In the genomic region with DNA sequence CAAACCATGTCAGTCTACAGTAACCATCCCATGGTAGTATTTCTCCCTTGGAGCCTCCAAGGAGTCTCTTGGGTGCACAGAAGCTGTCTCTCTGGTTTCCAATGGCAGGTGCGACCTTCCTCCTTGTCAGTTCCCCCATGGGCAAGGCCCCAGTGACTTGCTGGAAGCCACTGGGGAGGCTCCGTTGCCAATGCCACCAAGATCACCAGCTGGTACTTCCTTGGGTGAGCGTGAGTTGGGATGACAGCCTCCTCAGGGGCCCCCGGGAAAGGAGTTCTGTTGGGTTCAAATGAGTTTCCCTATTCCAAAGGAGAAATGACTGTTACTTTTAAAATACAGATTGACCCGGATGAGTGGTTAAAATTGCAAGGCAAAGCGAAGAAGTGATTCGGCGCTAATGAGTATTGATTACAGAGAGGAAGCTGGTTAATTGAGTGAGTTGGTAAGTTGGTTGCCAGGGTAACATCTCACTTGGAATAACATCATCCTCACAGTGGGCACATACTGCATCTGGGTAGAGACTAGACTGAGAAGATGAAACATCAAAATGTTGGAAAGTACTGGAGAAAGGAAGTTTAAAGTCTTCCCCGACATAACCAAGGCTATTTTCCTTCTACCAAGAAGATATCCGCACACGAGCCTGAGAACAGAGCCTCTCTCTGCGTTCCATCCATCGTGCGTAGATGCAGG, we compare ENCODE assay signal across 1 cellular context.
TF ChIP-seq lines count a peak whose summit lies in the region.

No MANE protein-coding gene starts in this region.

TF ChIP-seq in K562, 482 proteins besides CTCF, POLR2A, EP300 and RAD21:
- no peak for TF ChIP-seq ZBTB1 (CRISPR knock-in tag; IDR thresholded peaks at IDR 0.05; ENCODE audit: borderline replicate concordance, low read depth)
